1 cellular context compared by ENCODE assay signal in genomic region chr2:100733344-100734187, GRCh38.
TF ChIP-seq lines count a peak whose summit lies in the region.

No MANE protein-coding gene starts in this region.

TF ChIP-seq in HepG2, 621 proteins besides CTCF, POLR2A, EP300 and RAD21 (continued from another document):
- TF ChIP-seq CEBPB (IDR thresholded peaks at IDR 0.05; ENCODE audit: borderline replicate concordance, low read depth, low read length) (peak; percentile 42; the same call in 1 of the 2 replicates), RXRB (CRISPR knock-in tag; IDR thresholded peaks at IDR 0.05; ENCODE audit: borderline replicate concordance) (0 out of 2 replicates have a peak, but pooled peaks have one; percentile 4), ZNF280B (CRISPR knock-in tag; IDR thresholded peaks at IDR 0.05; ENCODE audit: borderline replicate concordance) (no peak), ZNF432 (CRISPR knock-in tag; IDR thresholded peaks at IDR 0.05; ENCODE audit: borderline replicate concordance) (no peak), CHCHD3 (CRISPR knock-in tag; IDR thresholded peaks at IDR 0.05) (no peak), TFE3 (CRISPR knock-in tag; IDR thresholded peaks at IDR 0.05) (0 out of 2 replicates have a peak, but pooled peaks have one; percentile 21), ATF7-NPFF (CRISPR knock-in tag; IDR thresholded peaks at IDR 0.05; ENCODE audit: low read depth) (no peak), STAG1 (CRISPR knock-in tag; IDR thresholded peaks at IDR 0.05) (0 out of 2 replicates have a peak, but pooled peaks have one; percentile 13), PATZ1 (CRISPR knock-in tag; IDR thresholded peaks at IDR 0.05) (peak; percentile 53), ZNF234 (CRISPR knock-in tag; conservative IDR thresholded peaks at IDR 0.05) (no peak), HOXA9 (CRISPR knock-in tag; IDR thresholded peaks at IDR 0.05; ENCODE audit: borderline replicate concordance) (no peak), MAX (IDR thresholded peaks at IDR 0.05) (0 out of 2 replicates have a peak, but pooled peaks have one; percentile 4), FOSL2 (CRISPR knock-in tag; IDR thresholded peaks at IDR 0.05) (peak; percentile 75), KAT7 (CRISPR knock-in tag; IDR thresholded peaks at IDR 0.05; ENCODE audit: borderline replicate concordance) (no peak), ATF2 (CRISPR knock-in tag; IDR thresholded peaks at IDR 0.05) (no peak), ZNF780A (CRISPR knock-in tag; IDR thresholded peaks at IDR 0.05) (no peak), PREB (CRISPR knock-in tag; IDR thresholded peaks at IDR 0.05) (no peak), GATAD2A (CRISPR knock-in tag; IDR thresholded peaks at IDR 0.05) (peak; percentile 28; the same call in 1 of the 2 replicates), ZNF292 (CRISPR knock-in tag; IDR thresholded peaks at IDR 0.05; ENCODE audit: borderline replicate concordance, low read depth) (peak; percentile 41; the same call in 1 of the 2 replicates), HNRNPK (IDR thresholded peaks at IDR 0.05; ENCODE audit: low read depth, low read length, poor library complexity, severe bottlenecking) (no peak), BATF2 (CRISPR knock-in tag; IDR thresholded peaks at IDR 0.05) (0 out of 2 replicates have a peak, but pooled peaks have one; percentile 44), ZBTB8A (CRISPR knock-in tag; IDR thresholded peaks at IDR 0.05; ENCODE audit: borderline replicate concordance, low read depth) (no peak), PAF1 (CRISPR knock-in tag; IDR thresholded peaks at IDR 0.05) (no peak), AHDC1 (CRISPR knock-in tag; IDR thresholded peaks at IDR 0.05; ENCODE audit: borderline replicate concordance) (no peak)
